ENCODE assay signal across 1 cellular context in the genomic region with DNA sequence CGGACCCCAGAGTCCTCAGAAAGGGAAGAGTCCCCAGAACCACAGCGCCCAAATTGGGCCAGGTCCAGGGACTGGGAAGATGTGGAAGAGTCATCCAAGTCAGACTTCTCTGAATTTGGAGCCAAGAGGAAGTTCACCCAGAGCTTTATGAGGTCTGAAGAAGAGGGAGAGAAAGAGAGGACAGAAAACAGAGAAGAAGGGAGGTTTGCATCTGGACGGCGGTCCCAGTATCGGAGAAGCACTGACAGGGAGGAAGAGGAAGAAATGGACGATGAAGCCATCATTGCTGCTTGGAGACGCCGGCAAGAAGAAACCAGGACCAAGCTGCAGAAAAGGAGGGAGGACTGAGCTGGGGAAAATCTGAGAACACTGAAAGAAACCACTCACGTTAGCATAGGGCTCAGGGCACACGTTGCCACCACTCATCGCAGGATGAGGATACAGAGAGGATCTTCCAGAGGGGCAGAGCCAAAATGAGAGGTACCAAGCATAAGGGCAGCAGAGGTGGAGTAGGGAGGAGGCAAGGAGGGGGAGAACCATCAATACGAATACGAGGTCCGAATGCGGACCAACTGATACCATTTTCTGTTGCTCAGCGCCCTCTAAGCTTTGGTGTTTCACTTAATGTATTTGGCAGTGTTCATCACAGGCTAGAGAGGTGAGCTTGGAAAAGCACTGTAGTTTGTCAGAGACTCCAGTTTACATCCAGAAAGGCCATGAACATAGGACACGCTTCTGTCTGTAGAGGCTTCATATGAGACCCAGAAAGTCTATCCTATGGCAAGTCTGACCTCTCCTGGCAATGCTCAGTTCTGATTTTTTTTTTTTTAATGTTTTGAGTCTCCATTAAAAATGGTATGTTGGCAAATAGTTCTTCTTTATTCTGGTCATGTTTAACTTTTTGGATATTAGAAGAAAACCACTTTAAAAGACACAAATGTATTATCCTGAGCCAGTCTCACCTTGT.
TF ChIP-seq lines count a peak whose summit lies in the region.

No MANE protein-coding gene starts in this region.

TF ChIP-seq in HepG2, 621 proteins besides CTCF, POLR2A, EP300 and RAD21 (continued from another document):
- TF ChIP-seq ZNF558 (CRISPR knock-in tag; IDR thresholded peaks at IDR 0.05; ENCODE audit: borderline replicate concordance) (no peak), TCF7L2 (IDR thresholded peaks at IDR 0.05; ENCODE audit: low read depth, low read length) (no peak), HNRNPL (IDR thresholded peaks at IDR 0.05; ENCODE audit: low read depth, low read length) (no peak), NAIF1 (CRISPR knock-in tag; IDR thresholded peaks at IDR 0.05; ENCODE audit: borderline replicate concordance) (no peak), JARID2 (CRISPR knock-in tag; IDR thresholded peaks at IDR 0.05; ENCODE audit: insufficient replicate concordance) (no peak), ZNF589 (CRISPR knock-in tag; conservative IDR thresholded peaks at IDR 0.05) (no peak), NRL (CRISPR knock-in tag; IDR thresholded peaks at IDR 0.05; ENCODE audit: borderline replicate concordance) (no peak)
- TF ChIP-seq, protein P1, sequence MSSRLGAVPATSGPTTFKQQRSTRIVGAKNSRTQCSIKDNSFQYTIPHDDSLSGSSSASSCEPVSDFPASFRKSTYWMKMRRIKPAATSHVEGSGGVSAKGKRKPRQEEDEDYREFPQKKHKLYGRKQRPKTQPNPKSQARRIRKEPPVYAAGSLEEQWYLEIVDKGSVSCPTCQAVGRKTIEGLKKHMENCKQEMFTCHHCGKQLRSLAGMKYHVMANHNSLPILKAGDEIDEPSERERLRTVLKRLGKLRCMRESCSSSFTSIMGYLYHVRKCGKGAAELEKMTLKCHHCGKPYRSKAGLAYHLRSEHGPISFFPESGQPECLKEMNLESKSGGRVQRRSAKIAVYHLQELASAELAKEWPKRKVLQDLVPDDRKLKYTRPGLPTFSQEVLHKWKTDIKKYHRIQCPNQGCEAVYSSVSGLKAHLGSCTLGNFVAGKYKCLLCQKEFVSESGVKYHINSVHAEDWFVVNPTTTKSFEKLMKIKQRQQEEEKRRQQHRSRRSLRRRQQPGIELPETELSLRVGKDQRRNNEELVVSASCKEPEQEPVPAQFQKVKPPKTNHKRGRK (CRISPR knock-in tag; IDR thresholded peaks at IDR 0.05) = no peak
- TF ChIP-seq, protein P2, sequence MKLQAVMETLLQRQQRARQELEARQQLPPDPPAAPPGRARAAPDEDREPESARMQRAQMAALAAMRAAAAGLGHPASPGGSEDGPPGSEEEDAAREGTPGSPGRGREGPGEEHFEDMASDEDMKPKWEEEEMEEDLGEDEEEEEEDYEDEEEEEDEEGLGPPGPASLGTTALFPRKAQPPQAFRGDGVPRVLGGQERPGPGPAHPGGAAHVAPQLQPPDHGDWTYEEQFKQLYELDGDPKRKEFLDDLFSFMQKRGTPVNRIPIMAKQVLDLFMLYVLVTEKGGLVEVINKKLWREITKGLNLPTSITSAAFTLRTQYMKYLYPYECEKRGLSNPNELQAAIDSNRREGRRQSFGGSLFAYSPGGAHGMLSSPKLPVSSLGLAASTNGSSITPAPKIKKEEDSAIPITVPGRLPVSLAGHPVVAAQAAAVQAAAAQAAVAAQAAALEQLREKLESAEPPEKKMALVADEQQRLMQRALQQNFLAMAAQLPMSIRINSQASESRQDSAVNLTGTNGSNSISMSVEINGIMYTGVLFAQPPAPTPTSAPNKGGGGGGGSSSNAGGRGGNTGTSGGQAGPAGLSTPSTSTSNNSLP (IDR thresholded peaks at IDR 0.05; ENCODE audit: low read depth, low read length) = no peak
- TF ChIP-seq, protein P3, sequence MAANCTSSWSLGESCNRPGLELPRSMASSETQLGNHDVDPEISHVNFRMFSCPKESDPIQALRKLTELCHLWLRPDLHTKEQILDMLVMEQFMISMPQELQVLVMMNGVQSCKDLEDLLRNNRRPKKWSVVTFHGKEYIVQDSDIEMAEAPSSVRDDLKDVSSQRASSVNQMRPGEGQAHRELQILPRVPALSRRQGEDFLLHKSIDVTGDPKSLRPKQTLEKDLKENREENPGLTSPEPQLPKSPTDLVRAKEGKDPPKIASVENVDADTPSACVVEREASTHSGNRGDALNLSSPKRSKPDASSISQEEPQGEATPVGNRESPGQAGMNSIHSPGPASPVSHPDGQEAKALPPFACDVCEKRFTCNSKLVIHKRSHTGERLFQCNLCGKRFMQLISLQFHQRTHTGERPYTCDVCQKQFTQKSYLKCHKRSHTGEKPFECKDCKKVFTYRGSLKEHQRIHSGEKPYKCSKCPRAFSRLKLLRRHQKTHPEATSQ (CRISPR knock-in tag; IDR thresholded peaks at IDR 0.05; ENCODE audit: borderline replicate concordance) = no peak
- TF ChIP-seq, protein P4, sequence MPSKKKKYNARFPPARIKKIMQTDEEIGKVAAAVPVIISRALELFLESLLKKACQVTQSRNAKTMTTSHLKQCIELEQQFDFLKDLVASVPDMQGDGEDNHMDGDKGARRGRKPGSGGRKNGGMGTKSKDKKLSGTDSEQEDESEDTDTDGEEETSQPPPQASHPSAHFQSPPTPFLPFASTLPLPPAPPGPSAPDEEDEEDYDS (CRISPR knock-in tag; IDR thresholded peaks at IDR 0.05) = no peak
